1 cellular context compared by ENCODE assay signal in genomic region chr17:50094753-50095616, GRCh38.
TF ChIP-seq lines count a peak whose summit lies in the region.

PDK2 (plus strand) TSS chr17:50095351; CDS start chr17:50095436, 85 bp downstream.

TF ChIP-seq in HepG2, 621 proteins besides CTCF, POLR2A, EP300 and RAD21 (continued from another document and continues in another):
- TF ChIP-seq PRDM10 (CRISPR knock-in tag; IDR thresholded peaks at IDR 0.05; ENCODE audit: low read depth), result peak; percentile 97
- TF ChIP-seq NFKBIZ (CRISPR knock-in tag; IDR thresholded peaks at IDR 0.05), result no peak; the same call in 1 of the 2 replicates
- 0 out of 2 replicates have a peak, but pooled peaks have one; percentile 57 for TF ChIP-seq FUBP1 (CRISPR knock-in tag; IDR thresholded peaks at IDR 0.05; ENCODE audit: borderline replicate concordance)
- peak; percentile 80 for TF ChIP-seq MYC (CRISPR knock-in tag; IDR thresholded peaks at IDR 0.05; ENCODE audit: borderline replicate concordance)
- TF ChIP-seq HMG20A (CRISPR knock-in tag; IDR thresholded peaks at IDR 0.05; ENCODE audit: borderline replicate concordance), result no peak
- TF ChIP-seq MAX (IDR thresholded peaks at IDR 0.05), result peak; percentile 95
- TF ChIP-seq FOXM1 (CRISPR knock-in tag; IDR thresholded peaks at IDR 0.05), result peak; percentile 76; the same call in 1 of the 2 replicates
- TF ChIP-seq SMC3 (IDR thresholded peaks at IDR 0.05; ENCODE audit: low read length), result no peak
- no peak for TF ChIP-seq MED8 (CRISPR knock-in tag; IDR thresholded peaks at IDR 0.05; ENCODE audit: insufficient replicate concordance)
- peak; percentile 87 for TF ChIP-seq SAP130 (CRISPR knock-in tag; IDR thresholded peaks at IDR 0.05; ENCODE audit: low read depth)
- peak; percentile 84; the same call in 1 of the 2 replicates for TF ChIP-seq TOPORS (CRISPR knock-in tag; IDR thresholded peaks at IDR 0.05)
- TF ChIP-seq DZIP1 (CRISPR knock-in tag; IDR thresholded peaks at IDR 0.05), result 0 out of 2 replicates have a peak, but pooled peaks have one; percentile 64
- TF ChIP-seq ZNF609 (CRISPR knock-in tag; IDR thresholded peaks at IDR 0.05; ENCODE audit: borderline replicate concordance), result 0 out of 2 replicates have a peak, but pooled peaks have one; percentile 23
- no peak for TF ChIP-seq ZNF382 (CRISPR knock-in tag; IDR thresholded peaks at IDR 0.05; ENCODE audit: borderline replicate concordance)
- no peak for TF ChIP-seq ZNF446 (CRISPR knock-in tag; IDR thresholded peaks at IDR 0.05)
- TF ChIP-seq SMARCC2 (IDR thresholded peaks at IDR 0.05), result no peak
- no peak for TF ChIP-seq ZNF75D (CRISPR knock-in tag; IDR thresholded peaks at IDR 0.05; ENCODE audit: borderline replicate concordance)
- TF ChIP-seq ZBTB25 (CRISPR knock-in tag; IDR thresholded peaks at IDR 0.05), result 0 out of 2 replicates have a peak, but pooled peaks have one; percentile 47
- peak; percentile 81; the same call in 1 of the 2 replicates for TF ChIP-seq MXD1 (CRISPR knock-in tag; IDR thresholded peaks at IDR 0.05)
- peak; percentile 89 for TF ChIP-seq RBFOX2 (IDR thresholded peaks at IDR 0.05; ENCODE audit: low read depth, low read length)
- TF ChIP-seq ZNF44 (CRISPR knock-in tag; IDR thresholded peaks at IDR 0.05), result peak; percentile 78; the same call in 1 of the 2 replicates
- TF ChIP-seq FOXK2 (IDR thresholded peaks at IDR 0.05), result peak; percentile 87
- TF ChIP-seq SPEN (CRISPR knock-in tag; IDR thresholded peaks at IDR 0.05; ENCODE audit: low read depth), result peak; percentile 85
- peak; percentile 79 for TF ChIP-seq POGZ (CRISPR knock-in tag; IDR thresholded peaks at IDR 0.05)
- no peak; the same call in 1 of the 2 replicates for TF ChIP-seq ZNF317 (CRISPR knock-in tag; IDR thresholded peaks at IDR 0.05)
- no peak for TF ChIP-seq PREB (CRISPR knock-in tag; IDR thresholded peaks at IDR 0.05)
- peak; percentile 66 for TF ChIP-seq JARID2 (CRISPR knock-in tag; IDR thresholded peaks at IDR 0.05; ENCODE audit: insufficient replicate concordance)
- TF ChIP-seq ZNF776 (CRISPR knock-in tag; IDR thresholded peaks at IDR 0.05), result 0 out of 2 replicates have a peak, but pooled peaks have one; percentile 62
- peak; percentile 87 for TF ChIP-seq GABPB1 (CRISPR knock-in tag; IDR thresholded peaks at IDR 0.05)
- no peak; the same call in 1 of the 2 replicates for TF ChIP-seq KLF15 (CRISPR knock-in tag; IDR thresholded peaks at IDR 0.05; ENCODE audit: borderline replicate concordance)
- TF ChIP-seq KDM5A (IDR thresholded peaks at IDR 0.05; ENCODE audit: borderline replicate concordance, low read length), result peak; percentile 77
- TF ChIP-seq PHF8 (CRISPR knock-in tag; IDR thresholded peaks at IDR 0.05), result peak; percentile 87
- no peak for TF ChIP-seq ZNF180 (CRISPR knock-in tag; IDR thresholded peaks at IDR 0.05; ENCODE audit: borderline replicate concordance, low read depth)
- TF ChIP-seq KLF13 (CRISPR knock-in tag; IDR thresholded peaks at IDR 0.05), result no peak; the same call in 1 of the 2 replicates
- no peak for TF ChIP-seq RORA (CRISPR knock-in tag; IDR thresholded peaks at IDR 0.05)
- TF ChIP-seq SOX13 (IDR thresholded peaks at IDR 0.05), result no peak
- TF ChIP-seq SOX13 (CRISPR knock-in tag; conservative IDR thresholded peaks at IDR 0.05 in 1 of 2, IDR thresholded peaks at IDR 0.05 in 1 of 2), result peak in 1 of 2 experiments; percentile 54; a peak in 2 of 4 replicates
- TF ChIP-seq HOXD1 (CRISPR knock-in tag; IDR thresholded peaks at IDR 0.05), result no peak
- 0 out of 2 replicates have a peak, but pooled peaks have one; percentile 33 for TF ChIP-seq ZNF546 (CRISPR knock-in tag; conservative IDR thresholded peaks at IDR 0.05)
- TF ChIP-seq ZNF331 (CRISPR knock-in tag; IDR thresholded peaks at IDR 0.05), result peak; percentile 13; the same call in 1 of the 2 replicates
- peak; percentile 67 for TF ChIP-seq ZNF124 (CRISPR knock-in tag; IDR thresholded peaks at IDR 0.05)
- peak; percentile 92; the same call in 1 of the 2 replicates for TF ChIP-seq NCOA1 (CRISPR knock-in tag; IDR thresholded peaks at IDR 0.05)
- TF ChIP-seq FOXP4 (CRISPR knock-in tag; IDR thresholded peaks at IDR 0.05), result peak; percentile 52; the same call in 1 of the 2 replicates
- 0 out of 2 replicates have a peak, but pooled peaks have one; percentile 87 for TF ChIP-seq ZNF354B (CRISPR knock-in tag; IDR thresholded peaks at IDR 0.05)
- peak; percentile 93 for TF ChIP-seq ARID2 (CRISPR knock-in tag; IDR thresholded peaks at IDR 0.05; ENCODE audit: borderline replicate concordance)
- TF ChIP-seq DNMT1 (CRISPR knock-in tag; IDR thresholded peaks at IDR 0.05), result peak; percentile 67; the same call in 1 of the 2 replicates
- peak; percentile 92 for TF ChIP-seq NRL (CRISPR knock-in tag; IDR thresholded peaks at IDR 0.05; ENCODE audit: borderline replicate concordance)
- TF ChIP-seq KDM2A (CRISPR knock-in tag; IDR thresholded peaks at IDR 0.05; ENCODE audit: borderline replicate concordance, low read depth), result peak; percentile 88
